ENCODE assay signal across 10 cellular contexts in the genomic region with DNA sequence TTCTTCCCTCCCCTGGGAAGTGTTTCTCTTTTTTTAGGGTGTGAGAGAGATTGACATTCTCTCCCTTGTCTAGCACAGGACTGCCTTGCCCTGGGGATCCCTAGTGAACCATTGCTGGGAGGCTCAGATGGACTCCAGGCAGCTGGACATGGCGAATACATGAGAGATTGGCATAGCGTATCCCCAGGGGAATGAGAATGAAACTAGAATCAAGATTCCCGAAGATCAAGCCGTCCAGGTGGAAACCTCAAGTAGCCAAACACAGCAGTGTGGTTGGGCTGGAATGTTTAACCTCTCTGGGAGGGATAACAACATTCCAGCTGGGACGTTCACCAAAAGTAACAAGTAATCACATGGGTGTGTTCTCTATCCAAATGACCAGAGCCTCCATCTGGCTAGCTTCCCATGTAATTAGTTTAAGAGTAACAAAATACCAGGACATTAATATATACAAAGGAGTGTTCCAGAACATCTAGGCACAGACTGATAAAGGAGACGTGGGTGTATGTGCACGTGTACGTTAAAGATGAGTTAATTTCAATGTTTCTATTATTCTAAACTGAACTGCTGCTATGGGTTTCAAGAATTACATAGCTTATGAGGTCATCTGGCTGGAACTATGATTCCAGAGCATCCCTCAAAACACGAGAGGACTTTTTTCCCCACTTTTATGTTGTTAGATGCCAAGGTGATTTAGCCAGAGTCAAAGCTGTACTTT.
A peak's percentile ranks its signal among the peaks of the same experiment; 100 is the strongest.
DNase-seq lines count a peak whose midpoint lies in the region; ATAC-seq and TF ChIP-seq lines count a peak whose summit lies in the region.
"Had no signal": no experiment of that assay in that cellular context is flagged by ENCODE, and none has a peak within 500 bp of the region (broad histone marks: within the 10 kb centered on the region; RNA-seq: fewer than 3 reads in every experiment).

No MANE protein-coding gene starts in this region.

- H3K9me3 ChIP-seq in thoracic aorta: no peaks in the 10 kb centered on the region

- DNase-seq in HS-27A (ENCODE audit: low read depth) (peak; percentile 81), T47D (ENCODE audit: low read depth in 1 of 2, low spot score in 1 of 2) (peak; percentile 32 to 87), kidney epithelial cell (ENCODE audit: low read depth) (peak; percentile 86), thoracic aorta (ENCODE audit: low spot score) (no peak), NCI-H2227 treated with DMSO at 0.1 percent for 48 hours (lab: John Stamatoyannopoulos, UW) (no peak), NCI-H345 treated with DMSO at 0.1 percent for 48 hours (lab: John Stamatoyannopoulos, UW; ENCODE audit: unreplicated experiment) (no peak)
- no peak for DNase-seq in activated T-cell treated with anti-CD3 and anti-CD28 coated beads, Interleukin-2, amount 50 U/mL, for 48 hours
- DNase-seq: activated CD4-positive, alpha-beta T cell treated with anti-CD3 and anti-CD28 coated beads for 4 hours; NCI-H2029 treated with DMSO at 0.1 percent for 48 hours had no signal

- no peaks in the 10 kb centered on the region for H3K36me3 ChIP-seq in kidney epithelial cell (ENCODE audit: control insufficient read depth, insufficient read depth, low read length)
- H3K36me3 ChIP-seq in thoracic aorta: no peaks in the 10 kb centered on the region

- ATAC-seq in thoracic aorta (ENCODE audit: insufficient number of reproducible peaks, low FRiP score, low read depth) (no peak), HG02678 (IDR thresholded peaks at IDR 0.05; ENCODE audit: unreplicated experiment) (no peak)

- in situ Hi-C loops in T47D (cut with HindIII; ENCODE audit: low pct_unique_long_range_greater_than_20kb, low sequenced_read_pairs): no loop called here

- TF ChIP-seq CTCF in kidney epithelial cell (IDR thresholded peaks at IDR 0.05; ENCODE audit: insufficient read depth, low read length, poor library complexity, severe bottlenecking): no peak
- no peak for TF ChIP-seq CTCF in thoracic aorta (IDR thresholded peaks at IDR 0.05)

- H3K27me3 ChIP-seq in kidney epithelial cell (ENCODE audit: control insufficient read depth, insufficient read depth, low read length) (no peaks in the 10 kb centered on the region), thoracic aorta (replicated peaks; ENCODE audit: insufficient read depth) (no peaks in the 10 kb centered on the region)

- peaks cover 8 to 22% of the 10 kb centered on the region in 2 donors for H3K4me1 ChIP-seq in thoracic aorta (ENCODE audit: control insufficient read depth in 1 of 2, low read depth in 2 of 2)

- H3K4me3 ChIP-seq in kidney epithelial cell (ENCODE audit: low read depth, low read length) (no peak overlapping the region), thoracic aorta (peak overlapping the region; percentile 55)

- peak overlapping the region; percentile 13 to 27 for H3K27ac ChIP-seq in thoracic aorta

Comparison
In these comparisons a context has a peak if more than half of its experiments do, and no peak if none do; other contexts are left out.
1. DNase-seq: peak in HS-27A (single experiment), T47D (2 of 2) and kidney epithelial cell (single experiment); none in thoracic aorta (single experiment), activated T-cell treated with anti-CD3 and anti-CD28 coated beads, Interleukin-2, amount 50 U/mL, for 48 hours (0 of 2), NCI-H2227 treated with DMSO at 0.1 percent for 48 hours (single experiment) and NCI-H345 treated with DMSO at 0.1 percent for 48 hours (single experiment).